8 cellular contexts compared by ENCODE assay signal in genomic region chr4:133146574-133147198, GRCh38. TPM values are rescaled to one million over a fixed set of nuclear protein-coding genes. Genes with fewer than 3 reads are reported as not detected.
DNase-seq lines count a peak whose midpoint lies in the region; ATAC-seq and TF ChIP-seq lines count a peak whose summit lies in the region.

No MANE protein-coding gene starts in this region.

- TF ChIP-seq CTCF in GM12864 (IDR thresholded peaks at IDR 0.05; ENCODE audit: low read depth, low read length, missing control alignments), result peak; percentile 80

- ATAC-seq in HG03378 (IDR thresholded peaks at IDR 0.05; ENCODE audit: unreplicated experiment), result peak; percentile 55

- H3K4me3 ChIP-seq in ACC112 (ENCODE audit: low read depth, low read length) (peak overlapping the region; percentile 68), GM12864 (ENCODE audit: low read depth, low read length) (no peak overlapping the region), SJCRH30 (peak overlapping the region; percentile 53)

- H3K9me3 ChIP-seq in SJCRH30 (replicated peaks), result no peaks in the 10 kb centered on the region

- DNase-seq in GM12864 (ENCODE audit: low read depth), result no peak
- DNase-seq in SJCRH30, result peak in 1 of 2 experiments; percentile 56
- peak; percentile 46 for DNase-seq in fibroblast of gingiva (ENCODE audit: low read depth)
- peak in 54 of 56 donors; percentile 8 to 89 (median 73) for DNase-seq in nucleus accumbens (lab: John Stamatoyannopoulos, UW)
- no peak for DNase-seq in RKO (ENCODE audit: low spot score)
- no peak for DNase-seq in mucosa of gallbladder (ENCODE audit: low spot score)

- H3K36me3 ChIP-seq in ACC112 (ENCODE audit: insufficient read depth, low read length) (no peaks in the 10 kb centered on the region), SJCRH30 (no peaks in the 10 kb centered on the region)

- H3K27me3 ChIP-seq in ACC112 (ENCODE audit: insufficient read depth, low read length) (peaks cover 96% of the 10 kb centered on the region), SJCRH30 (no peaks in the 10 kb centered on the region)

- no peaks in the 10 kb centered on the region for H3K79me2 ChIP-seq in ACC112 (ENCODE audit: control insufficient read depth, insufficient read depth, low read length, unreplicated experiment)

- H3K27ac ChIP-seq in ACC112 (ENCODE audit: low read depth, low read length), result no peak overlapping the region
- H3K27ac ChIP-seq in SJCRH30, result no peak overlapping the region

- H2AFZ ChIP-seq in ACC112 (ENCODE audit: low read length, unreplicated experiment), result no peak overlapping the region

- H3K4me1 ChIP-seq in ACC112 (ENCODE audit: control insufficient read depth, insufficient read depth, low read length, unreplicated experiment) (peaks cover 3% of the 10 kb centered on the region), SJCRH30 (no peaks in the 10 kb centered on the region)

RNA-seq across cellular contexts. Expression of gene PCDH10, which starts 2.4 kb away (rescaled TPM):
- 0.51 and 0.63 TPM in 2 replicates for total RNA-seq in SJCRH30 (2014; rRNA removed; shearing (Covaris generic))
- total RNA-seq in mucosa of gallbladder, result 1.0 TPM

Comparison
In these comparisons a context has a peak if more than half of its experiments do, and no peak if none do; other contexts are left out.
1. DNase-seq: peak in fibroblast of gingiva (single experiment) and nucleus accumbens (54 of 56); none in GM12864 (single experiment), RKO (single experiment) and mucosa of gallbladder (single experiment).